13 cellular contexts compared by ENCODE assay signal in genomic region chr20:32463642-32464400, GRCh38.
A peak's percentile ranks its signal among the peaks of the same experiment; 100 is the strongest.
DNase-seq lines count a peak whose midpoint lies in the region; ATAC-seq, FAIRE-seq and TF ChIP-seq lines count a peak whose summit lies in the region.
"Had no signal": no experiment of that assay in that cellular context is flagged by ENCODE, and none has a peak within 500 bp of the region (broad histone marks: within the 10 kb centered on the region; RNA-seq: fewer than 3 reads in every experiment).

No MANE protein-coding gene starts in this region.

- FAIRE-seq in K562 (lab: Jason Lieb, UNC) (no peak), kidney (lab: Jason Lieb, UNC) (no peak)

- H3K4me1 Mint-ChIP-seq in CD14-positive monocyte: peaks cover 11% of the 10 kb centered on the region

- in situ Hi-C loops in K562 (cut with MboI): no loop called here

- H3K27me3 ChIP-seq in K562 (ENCODE audit: control insufficient read depth in 2 of 2, insufficient read depth in 2 of 2, low read length in 2 of 2): no peaks in the 10 kb centered on the region
- H3K27me3 ChIP-seq in tibial artery: no peaks in the 10 kb centered on the region
- H3K27me3 ChIP-seq: adrenal gland had no signal

- TF ChIP-seq RAD21 in K562 (CRISPR knock-in tag; conservative IDR thresholded peaks at IDR 0.05 in 1 of 2, IDR thresholded peaks at IDR 0.05 in 1 of 2): no peak

- intact Hi-C loops in CD14-positive monocyte (cut with micrococcal nuclease) (no loop called here), K562 (cut with micrococcal nuclease) (no loop called here), kidney (cut with DNase I) (no loop called here), posterior cingulate gyrus (cut with DNase I) (loop anchor here (10.0 kb wide), 1 partner anchor 189 kb away; the partner anchor contains the start of gene KIF3B), tibial artery (cut with DNase I; ENCODE audit: low total_unique reads) (no loop called here)

- BruUV-seq in K562 (replicated peaks; lab: Mats Ljungman, UMichigan): no TSS peak

- H2AFZ ChIP-seq in K562 (ENCODE audit: low read depth, low read length): no peak overlapping the region

- CTCF ChIA-PET in K562 (lab: Yijun Ruan, JAX; ENCODE audit: low intra/inter-chr PET ratio): no interaction called here

- 90% methylated on average over 18 of the region's 28 CpGs for WGBS in K562 (ENCODE audit: insufficient coverage, low coverage, missing lambda C conversion rate)

- H3K27ac Mint-ChIP-seq in CD14-positive monocyte: no peak overlapping the region
- H3K27ac Mint-ChIP-seq: B cell; memory B cell; T-helper 2 cell treated with Interferon-gamma antibody and Interleukin-4, amounts not matched to agents 5 μg/mL and 100 μg/mL, for 36 hours had no signal

- H4K20me1 ChIP-seq in K562 (replicated peaks; ENCODE audit: control insufficient read depth, insufficient read depth, low read length): peaks cover 5% of the 10 kb centered on the region; the same call in 1 of the 2 replicates

- DNase-seq in CD14-positive monocyte (ENCODE audit: low spot score) (peak; percentile 28), K562 (ENCODE audit: extremely low read depth in 1 of 4, low spot score in 3 of 4) (no peak), kidney (peak; percentile 79), posterior cingulate gyrus (peak; percentile 70 to 98 (median 82)), tibial artery (no peak), GM19240 (ENCODE audit: insufficient read length, low spot score) (no peak), A172 (ENCODE audit: low spot score) (no peak)

- peaks cover 65% of the 10 kb centered on the region; the same call in 2 of the 3 replicates for H3K36me3 ChIP-seq in K562 (ENCODE audit: control insufficient read depth, insufficient read depth, low read length)
- peaks cover 0 to 2% of the 10 kb centered on the region in 2 donors for H3K36me3 ChIP-seq in kidney (ENCODE audit: control insufficient read depth in 1 of 2, insufficient read depth in 2 of 2, low read length in 2 of 2)
- no peaks in the 10 kb centered on the region for H3K36me3 ChIP-seq in tibial artery

- TF ChIP-seq CTCF in CD14-positive monocyte (IDR thresholded peaks at IDR 0.05) (no peak), K562 (IDR thresholded peaks at IDR 0.05 in 2 of 3, conservative IDR thresholded peaks at IDR 0.05 in 1 of 3; ENCODE audit: insufficient read depth in 2 of 3, low read depth in 1 of 3, low read length in 3 of 3) (no peak), kidney (IDR thresholded peaks at IDR 0.05; ENCODE audit: borderline replicate concordance, extremely low read depth, insufficient read depth) (no peak), tibial artery (IDR thresholded peaks at IDR 0.05) (no peak)

- no peak for TF ChIP-seq EP300 in K562 (IDR thresholded peaks at IDR 0.05; ENCODE audit: low read length)

- H3K27ac ChIP-seq in K562 (ENCODE audit: extremely low read depth, low read depth, low read length): no peak overlapping the region
- peak overlapping the region; percentile 62 to 78 for H3K27ac ChIP-seq in kidney (ENCODE audit: low read depth in 2 of 2, low read length in 2 of 2)
- no peak overlapping the region for H3K27ac ChIP-seq in tibial artery

- no peaks in the 10 kb centered on the region for H3K9me1 ChIP-seq in K562 (ENCODE audit: control insufficient read depth, insufficient read depth, low read length)

- POLR2A ChIA-PET in K562 (lab: Yijun Ruan, JAX): no interaction called here

- ATAC-seq in K562 (no peak), HG02571 (IDR thresholded peaks at IDR 0.05; ENCODE audit: unreplicated experiment) (no peak)
- ATAC-seq: HCT116 had no signal

- H3K9me3 Mint-ChIP-seq in CD14-positive monocyte: no peaks in the 10 kb centered on the region
- H3K9me3 Mint-ChIP-seq: memory B cell; T-helper 2 cell treated with Interferon-gamma antibody and Interleukin-4, amounts not matched to agents 5 μg/mL and 100 μg/mL, for 36 hours had no signal

- no peak overlapping the region for H3K4me3 Mint-ChIP-seq in CD14-positive monocyte
- H3K4me3 Mint-ChIP-seq: B cell; memory B cell; T-helper 2 cell treated with Interferon-gamma antibody and Interleukin-4, amounts not matched to agents 5 μg/mL and 100 μg/mL, for 36 hours had no signal

- no peak overlapping the region for H3K4me2 ChIP-seq in K562 (ENCODE audit: insufficient read depth, low read length)

- H3K79me2 ChIP-seq in K562 (ENCODE audit: control insufficient read depth, insufficient read depth, low read length): peaks cover 9% of the 10 kb centered on the region; the same call in 2 of the 3 replicates

- no peak overlapping the region for H3K4me3 ChIP-seq in K562
- no peak overlapping the region for H3K4me3 ChIP-seq in kidney (ENCODE audit: low read length in 2 of 2)
- no peak overlapping the region for H3K4me3 ChIP-seq in tibial artery
- H3K4me3 ChIP-seq: adrenal gland had no signal

- H3K36me3 Mint-ChIP-seq in CD14-positive monocyte: peaks cover 9 to 20% of the 10 kb centered on the region in 2 donors
- H3K36me3 Mint-ChIP-seq: memory B cell had no signal

- no peak for TF ChIP-seq POLR2A in K562 (conservative IDR thresholded peaks at IDR 0.05)

- H3K4me1 ChIP-seq in K562 (replicated peaks in 1 of 2; ENCODE audit: control insufficient read depth in 2 of 2, insufficient read depth in 2 of 2, low read length in 2 of 2): peaks cover 0 to 69% of the 10 kb centered on the region in 2 experiments; a peak in 2 of 5 replicates
- peaks cover 30 to 44% of the 10 kb centered on the region in 2 donors for H3K4me1 ChIP-seq in kidney (ENCODE audit: control insufficient read depth in 1 of 2, insufficient read depth in 1 of 2, low read depth in 1 of 2, low read length in 2 of 2)
- H3K4me1 ChIP-seq in tibial artery: peaks cover 0 to 35% (median 0%) of the 10 kb centered on the region in 4 donors

- peaks cover 0 to 5% (median 2%) of the 10 kb centered on the region in 3 donors for H3K27me3 Mint-ChIP-seq in CD14-positive monocyte (ENCODE audit: low read depth in 3 of 3)
- H3K27me3 Mint-ChIP-seq: B cell, memory B cell had no signal

- H3K9ac ChIP-seq in K562 (ENCODE audit: insufficient read depth in 1 of 2, low read depth in 2 of 2, low read length in 2 of 2): peak overlapping the region in 1 of 2 experiments; percentile 43; a peak in 1 of 4 replicates
- peak overlapping the region in 1 of 2 donors; percentile 40 for H3K9ac ChIP-seq in kidney (ENCODE audit: low read length in 2 of 2)

- no peaks in the 10 kb centered on the region for H3K9me3 ChIP-seq in K562 (replicated peaks; ENCODE audit: control insufficient read depth, insufficient read depth, low read depth, low read length)
- no peaks in the 10 kb centered on the region for H3K9me3 ChIP-seq in kidney (ENCODE audit: control insufficient read depth in 1 of 2, low read length in 2 of 2)
- no peaks in the 10 kb centered on the region for H3K9me3 ChIP-seq in tibial artery
- H3K9me3 ChIP-seq: adrenal gland had no signal

TF ChIP-seq in K562, 482 proteins besides CTCF, POLR2A, EP300 and RAD21 (continues in another document):
- TF ChIP-seq YY1 (IDR thresholded peaks at IDR 0.05; ENCODE audit: borderline replicate concordance in 1 of 3, control insufficient read depth in 1 of 3, extremely low read depth in 1 of 3, insufficient read depth in 3 of 3, insufficient read length in 1 of 3, insufficient replicate concordance in 2 of 3, low read depth in 1 of 3, low read length in 2 of 3) (no peak), FOSL1 (tag; conservative IDR thresholded peaks at IDR 0.05) (no peak), ERF (CRISPR knock-in tag; IDR thresholded peaks at IDR 0.05) (no peak), POLR2G (IDR thresholded peaks at IDR 0.05; ENCODE audit: low read depth, low read length) (peak; percentile 57; the same call in 1 of the 2 replicates), PKNOX1 (IDR thresholded peaks at IDR 0.05) (no peak), ETS1 (conservative IDR thresholded peaks at IDR 0.05; ENCODE audit: control insufficient read depth, low read depth, low read length) (no peak), PBX2 (CRISPR knock-in tag; IDR thresholded peaks at IDR 0.05; ENCODE audit: low read depth) (no peak), PBX2 (tag; conservative IDR thresholded peaks at IDR 0.05; ENCODE audit: low read depth) (no peak), SMARCA5 (IDR thresholded peaks at IDR 0.05) (no peak)

Comparison
In these comparisons a context has a peak if more than half of its experiments do, and no peak if none do; other contexts are left out.
1. DNase-seq: peak in CD14-positive monocyte (single experiment), kidney (single experiment) and posterior cingulate gyrus (10 of 10); none in K562 (0 of 4), tibial artery (0 of 2), GM19240 (single experiment) and A172 (single experiment).
2. H3K27ac ChIP-seq: peak in kidney (2 of 2); none in K562 (single experiment) and tibial artery (0 of 2).